ENCODE assay signal across 10 cellular contexts in the genomic region with DNA sequence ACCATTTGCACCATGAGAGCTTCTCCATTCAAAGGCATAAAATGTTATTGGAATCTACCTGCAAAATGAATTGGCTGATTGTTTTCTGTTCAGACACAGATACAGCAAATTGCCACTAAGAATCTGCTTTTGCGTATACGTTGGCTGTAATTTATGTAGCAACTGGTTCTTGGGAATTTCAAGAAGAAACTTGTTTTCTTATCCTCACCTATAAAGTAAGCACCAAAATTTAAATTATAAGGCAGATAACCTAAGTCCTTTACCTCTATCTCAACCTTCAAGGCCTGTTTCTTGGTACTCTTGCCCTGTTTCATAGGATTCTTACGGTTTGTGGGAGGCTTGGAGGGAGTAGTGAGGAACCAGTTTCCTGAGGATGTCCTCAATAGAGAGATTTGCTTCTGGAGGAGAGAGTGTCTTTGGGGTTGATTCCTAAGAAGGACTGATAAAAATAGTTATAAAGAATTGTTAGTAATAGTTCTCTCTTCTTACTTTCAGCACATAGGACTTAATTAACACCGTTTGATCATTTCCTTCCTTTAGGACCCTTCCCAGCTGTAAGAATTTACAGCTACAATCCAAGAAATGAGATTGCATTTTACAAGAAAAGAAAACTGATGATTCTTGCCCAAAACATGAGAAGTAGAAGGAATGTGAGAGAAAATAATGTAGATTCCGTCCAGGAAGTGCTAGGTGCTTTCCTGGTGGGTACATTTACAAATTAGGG. TPM values are rescaled to one million over a fixed set of nuclear protein-coding genes. Genes with fewer than 3 reads are reported as not detected.
DNase-seq lines count a peak whose midpoint lies in the region; ATAC-seq and TF ChIP-seq lines count a peak whose summit lies in the region.
"Had no signal": no experiment of that assay in that cellular context is flagged by ENCODE, and none has a peak within 500 bp of the region (broad histone marks: within the 10 kb centered on the region; RNA-seq: fewer than 3 reads in every experiment).

No MANE protein-coding gene starts in this region.

- in situ Hi-C loops in brain microvascular endothelial cell (cut with HindIII; ENCODE audit: low pct_ligation_motif_present, low sequenced_read_pairs), result no loop called here

- H3K9me3 Mint-ChIP-seq in CD4-positive, alpha-beta memory T cell, result no peaks in the 10 kb centered on the region
- no peaks in the 10 kb centered on the region for H3K9me3 Mint-ChIP-seq in natural killer cell treated with Interleukin-12 subunit alpha and Interleukin-12 subunit beta and Interleukin-15 and Interleukin-18, amount 100 ng/mL, for 72 hours
- H3K9me3 Mint-ChIP-seq: dendritic cell treated with granulocyte-macrophage colony-stimulating factor and Interleukin-4, amounts not matched to agents 40 ng/mL and 50 ng/mL, for 4 days had no signal

- CTCF ChIA-PET in CD4-positive, alpha-beta memory T cell (lab: Charles Lee; ENCODE audit: partially characterized antibody), result interaction anchor here (0.6 to 5.0 kb wide), 9 partner anchors 9 to 72 kb away, joined by 3 to 30 read pairs (median 4); no protein-coding TSS in a partner anchor

- H3K18ac ChIP-seq in mesendoderm (ENCODE audit: low read length), result no peak overlapping the region

- H3K4me3 Mint-ChIP-seq in CD4-positive, alpha-beta memory T cell, result peak overlapping the region; percentile 98 to 99 (median 99)
- H3K4me3 Mint-ChIP-seq in natural killer cell treated with Interleukin-12 subunit alpha and Interleukin-12 subunit beta and Interleukin-15 and Interleukin-18, amount 100 ng/mL, for 72 hours, result peak overlapping the region; percentile 92

- no peak overlapping the region for H3K56ac ChIP-seq in mesendoderm (ENCODE audit: low read length)

- TF ChIP-seq CTCF in brain microvascular endothelial cell (IDR thresholded peaks at IDR 0.05; ENCODE audit: low read depth, low read length, missing control alignments), result no peak

- H3K4me1 Mint-ChIP-seq in CD4-positive, alpha-beta memory T cell, result peaks cover 55 to 88% (median 66%) of the 10 kb centered on the region in 4 donors
- H3K4me1 Mint-ChIP-seq in natural killer cell treated with Interleukin-12 subunit alpha and Interleukin-12 subunit beta and Interleukin-15 and Interleukin-18, amount 100 ng/mL, for 72 hours (ENCODE audit: low read depth in 2 of 2), result peaks cover 40 to 68% of the 10 kb centered on the region in 2 donors

- H3K79me1 ChIP-seq in mesendoderm (ENCODE audit: low read length), result no peaks in the 10 kb centered on the region

- POLR2A ChIA-PET in CD4-positive, alpha-beta memory T cell (lab: Charles Lee; ENCODE audit: partially characterized antibody), result interaction anchor here (0.6 to 3.5 kb wide), 9 partner anchors 13 to 973 kb away, joined by 3 to 40 read pairs (median 4); a partner anchor contains a TSS

- peaks cover 77% of the 10 kb centered on the region for H3K4me1 ChIP-seq in CD4-positive, alpha-beta memory T cell (ENCODE audit: insufficient read depth, low read length)
- H3K4me1 ChIP-seq in mesendoderm (ENCODE audit: control insufficient read depth, low read depth, low read length), result no peaks in the 10 kb centered on the region

- no peak overlapping the region for H4K5ac ChIP-seq in mesendoderm (ENCODE audit: low read length)

- H3K27ac ChIP-seq in CD4-positive, alpha-beta memory T cell (ENCODE audit: low read depth, low read length), result peak overlapping the region; percentile 18
- peak overlapping the region; percentile 88 for H3K27ac ChIP-seq in KOPT-K1 (ENCODE audit: low read depth, low read length, poor library complexity, severe bottlenecking)
- peak overlapping the region; percentile 62 for H3K27ac ChIP-seq in brain microvascular endothelial cell
- H3K27ac ChIP-seq in mesendoderm (ENCODE audit: low read depth, low read length), result no peak overlapping the region

- no peak overlapping the region for H4K8ac ChIP-seq in mesendoderm (ENCODE audit: low read depth, low read length)

- no peaks in the 10 kb centered on the region for H3K27me3 ChIP-seq in CD4-positive, alpha-beta memory T cell (ENCODE audit: insufficient read depth, low read length)
- no peaks in the 10 kb centered on the region for H3K27me3 ChIP-seq in brain microvascular endothelial cell (replicated peaks)
- no peaks in the 10 kb centered on the region for H3K27me3 ChIP-seq in mesendoderm (ENCODE audit: insufficient read depth, low read length, poor library complexity)

- H3K4me2 ChIP-seq in mesendoderm (ENCODE audit: low read length), result no peak overlapping the region

- H3K23ac ChIP-seq in mesendoderm (ENCODE audit: low read length), result no peak overlapping the region

- no peak overlapping the region for H3K9ac ChIP-seq in mesendoderm (ENCODE audit: low read length)

- DNase-seq in CD4-positive, alpha-beta memory T cell, result no peak
- no peak for DNase-seq in brain microvascular endothelial cell
- no peak for DNase-seq in natural killer cell treated with Interleukin-12 subunit alpha and Interleukin-12 subunit beta and Interleukin-15 and Interleukin-18, amount 100 ng/mL, for 72 hours (ENCODE audit: low spot score)
- no peak for DNase-seq in head of caudate nucleus
- no peak for DNase-seq in mesendoderm
- DNase-seq in mesenteric fat pad (ENCODE audit: low spot score), result no peak
- DNase-seq: right cardiac atrium had no signal

- H3K27ac Mint-ChIP-seq in CD4-positive, alpha-beta memory T cell, result peak overlapping the region; percentile 5 to 92 (median 64)
- peak overlapping the region; percentile 90 to 97 for H3K27ac Mint-ChIP-seq in natural killer cell treated with Interleukin-12 subunit alpha and Interleukin-12 subunit beta and Interleukin-15 and Interleukin-18, amount 100 ng/mL, for 72 hours

- peaks cover 6 to 11% of the 10 kb centered on the region in 2 donors for H3K36me3 Mint-ChIP-seq in CD4-positive, alpha-beta memory T cell
- H3K36me3 Mint-ChIP-seq in natural killer cell treated with Interleukin-12 subunit alpha and Interleukin-12 subunit beta and Interleukin-15 and Interleukin-18, amount 100 ng/mL, for 72 hours, result no peaks in the 10 kb centered on the region

- no peaks in the 10 kb centered on the region for H3K27me3 Mint-ChIP-seq in CD4-positive, alpha-beta memory T cell
- H3K27me3 Mint-ChIP-seq in natural killer cell treated with Interleukin-12 subunit alpha and Interleukin-12 subunit beta and Interleukin-15 and Interleukin-18, amount 100 ng/mL, for 72 hours, result peaks cover 0 to under 1% of the 10 kb centered on the region in 2 donors
- H3K27me3 Mint-ChIP-seq: dendritic cell treated with granulocyte-macrophage colony-stimulating factor and Interleukin-4, amounts not matched to agents 40 ng/mL and 50 ng/mL, for 4 days had no signal

- no peak overlapping the region for H2BK120ac ChIP-seq in mesendoderm (ENCODE audit: low read depth, low read length)

- no peak for ATAC-seq in natural killer cell treated with Interleukin-12 subunit alpha and Interleukin-12 subunit beta and Interleukin-15 and Interleukin-18, amount 100 ng/mL, for 72 hours
- no peak for ATAC-seq in GM19455 (IDR thresholded peaks at IDR 0.05; ENCODE audit: unreplicated experiment)
- ATAC-seq: right cardiac atrium had no signal

- no peak overlapping the region for H2AK5ac ChIP-seq in mesendoderm (ENCODE audit: low read length)

- intact Hi-C loops in CD4-positive, alpha-beta memory T cell (cut with micrococcal nuclease), result loop anchor here (2.0 to 5.0 kb wide), 3 partner anchors 15 to 300 kb away; a partner anchor contains a TSS
- intact Hi-C loops in head of caudate nucleus (cut with DNase I), result no loop called here

- peak overlapping the region in 1 of 2 donors; percentile 71 for H3K4me3 ChIP-seq in CD4-positive, alpha-beta memory T cell (ENCODE audit: low read length in 2 of 2)
- H3K4me3 ChIP-seq in brain microvascular endothelial cell (ENCODE audit: low read depth, low read length) (peak overlapping the region; percentile 86), mesendoderm (ENCODE audit: low read length) (no peak overlapping the region)

- H3K79me2 ChIP-seq in mesendoderm (ENCODE audit: control insufficient read depth, insufficient read depth, low read length), result no peaks in the 10 kb centered on the region

- H2BK15ac ChIP-seq in mesendoderm (replicated peaks; ENCODE audit: low read depth), result no peak overlapping the region

- H3K4ac ChIP-seq in mesendoderm (ENCODE audit: low read depth, low read length), result no peak overlapping the region

- WGBS in mesendoderm (ENCODE audit: extremely low coverage, insufficient coverage, low lambda C conversion rate), result no CpG with 5 or more reads among the region's 5 CpGs

- H3K36me3 ChIP-seq in CD4-positive, alpha-beta memory T cell (ENCODE audit: insufficient read depth, low read length), result no peaks in the 10 kb centered on the region
- H3K36me3 ChIP-seq in KOPT-K1 (ENCODE audit: insufficient read depth, low read length) (peaks cover 30% of the 10 kb centered on the region), brain microvascular endothelial cell (replicated peaks) (no peaks in the 10 kb centered on the region), mesendoderm (ENCODE audit: control insufficient read depth, insufficient read depth, low read length) (no peaks in the 10 kb centered on the region)

- no peak overlapping the region for H2BK5ac ChIP-seq in mesendoderm (ENCODE audit: low read length)

- no peaks in the 10 kb centered on the region for H3K9me3 ChIP-seq in CD4-positive, alpha-beta memory T cell (ENCODE audit: control insufficient read depth in 1 of 2, low read length in 2 of 2)
- H3K9me3 ChIP-seq in KOPT-K1 (ENCODE audit: insufficient read depth, low read length, poor library complexity, severe bottlenecking), result no peaks in the 10 kb centered on the region

RNA-seq across cellular contexts. Expression of a gene that starts 2.0 kb away (rescaled TPM):
- 10 to 100 TPM; 37.9 to 43.2 TPM for total RNA-seq in CD4-positive, alpha-beta memory T cell
- 10 to 100 TPM in 1 of 2 donors, 1 to 10 TPM in 1; 5.3 to 12.0 TPM for polyA plus RNA-seq in CD4-positive, alpha-beta memory T cell
- total RNA-seq in natural killer cell treated with Interleukin-12 subunit alpha and Interleukin-12 subunit beta and Interleukin-15 and Interleukin-18, amount 100 ng/mL, for 72 hours, result 10 to 100 TPM; 21.0 to 37.6 TPM
- 4.1 TPM for polyA plus RNA-seq in mesendoderm (2013, experiment 1 of 2)
- 4.3 TPM for polyA plus RNA-seq in mesendoderm (2013, experiment 2 of 2)
- 5.1 TPM for total RNA-seq in mesenteric fat pad

RNA-seq across cellular contexts. Expression of a gene that starts 30.4 kb away (rescaled TPM):
- total RNA-seq in CD4-positive, alpha-beta memory T cell, result under 1 TPM in 1 of 2 experiments, not detected in 1; 0.58 TPM
- polyA plus RNA-seq in CD4-positive, alpha-beta memory T cell, result not detected
- under 1 TPM; 0.29 to 0.73 TPM for total RNA-seq in natural killer cell treated with Interleukin-12 subunit alpha and Interleukin-12 subunit beta and Interleukin-15 and Interleukin-18, amount 100 ng/mL, for 72 hours
- polyA plus RNA-seq in mesendoderm (2013, experiment 1 of 2), result not detected
- polyA plus RNA-seq in mesendoderm (2013, experiment 2 of 2), result not detected
- total RNA-seq in mesenteric fat pad, result 0.80 TPM
- polyA plus RNA-seq: right cardiac atrium had no signal
